ENCODE assay signal across 8 cellular contexts in genomic region chr7:100538348-100538653, GRCh38. TPM values are rescaled to one million over a fixed set of nuclear protein-coding genes. Genes with fewer than 3 reads are reported as not detected.
DNase-seq lines count a peak whose midpoint lies in the region; ATAC-seq and TF ChIP-seq lines count a peak whose summit lies in the region.

No MANE protein-coding gene starts in this region.

- peak overlapping the region; percentile 87 for H3K4me2 ChIP-seq in BLaER1

- H3K36me3 Mint-ChIP-seq in central memory CD8-positive, alpha-beta T cell (ENCODE audit: insufficient read depth), result peaks cover 11% of the 10 kb centered on the region
- no peaks in the 10 kb centered on the region for H3K36me3 Mint-ChIP-seq in nephron (ENCODE audit: low read depth)

- H3K27me3 ChIP-seq in BLaER1, result no peaks in the 10 kb centered on the region; the same call in 1 of the 2 replicates

- peaks cover 8% of the 10 kb centered on the region for H4K20me1 ChIP-seq in BLaER1

- H3K4me3 Mint-ChIP-seq in central memory CD8-positive, alpha-beta T cell, result peak overlapping the region; percentile 94
- peak overlapping the region; percentile 87 to 95 (median 90) for H3K4me3 Mint-ChIP-seq in nephron

- H3K9me3 Mint-ChIP-seq in central memory CD8-positive, alpha-beta T cell, result no peaks in the 10 kb centered on the region
- H3K9me3 Mint-ChIP-seq in nephron, result no peaks in the 10 kb centered on the region

- H3K4me1 Mint-ChIP-seq in central memory CD8-positive, alpha-beta T cell, result peaks cover 41% of the 10 kb centered on the region
- peaks cover 21% of the 10 kb centered on the region for H3K4me1 Mint-ChIP-seq in nephron

- no peaks in the 10 kb centered on the region for H3K9me3 ChIP-seq in BLaER1

- DNase-seq in Jurkat, Clone E6-1 (ENCODE audit: low read depth, low spot score), result no peak
- DNase-seq in central memory CD8-positive, alpha-beta T cell (ENCODE audit: low spot score in 2 of 2), result no peak
- DNase-seq in amniotic stem cell (lab: John Stamatoyannopoulos, UW), result no peak
- DNase-seq in activated effector memory CD4-positive, alpha-beta T cell treated with anti-CD3 and anti-CD28 coated beads, Interleukin-2, amount 50 U/mL, for 16 hours, result no peak

- H3K4me1 ChIP-seq in BLaER1, result peaks cover 17% of the 10 kb centered on the region

- peak overlapping the region; percentile 35; the same call in 1 of the 2 replicates for H3K9ac ChIP-seq in BLaER1

- no peaks in the 10 kb centered on the region for H3K36me3 ChIP-seq in BLaER1

- ATAC-seq in central memory CD8-positive, alpha-beta T cell (replicated peaks; ENCODE audit: extremely low read depth, poor library complexity, severe bottlenecking), result no peak
- ATAC-seq in GM18519 (IDR thresholded peaks at IDR 0.05; ENCODE audit: low FRiP score, unreplicated experiment) (no peak), GM18861 (IDR thresholded peaks at IDR 0.05; ENCODE audit: unreplicated experiment) (no peak)

- H3K27ac Mint-ChIP-seq in central memory CD8-positive, alpha-beta T cell (ENCODE audit: low read depth), result peak overlapping the region; percentile 90
- peak overlapping the region in 2 of 3 experiments; percentile 5 to 12 for H3K27ac Mint-ChIP-seq in nephron

- no peak overlapping the region for H3K27ac ChIP-seq in BLaER1

- TF ChIP-seq CTCF in nephron (IDR thresholded peaks at IDR 0.05; ENCODE audit: unreplicated experiment in 3 of 3), result no peak

- H3K4me3 ChIP-seq in BLaER1, result peak overlapping the region; percentile 62
- H3K4me3 ChIP-seq in Jurkat, Clone E6-1 (ENCODE audit: low read length), result peak overlapping the region; percentile 62

- no peaks in the 10 kb centered on the region for H3K27me3 Mint-ChIP-seq in central memory CD8-positive, alpha-beta T cell
- peaks cover 4% of the 10 kb centered on the region for H3K27me3 Mint-ChIP-seq in nephron (ENCODE audit: low read depth)

RNA-seq across cellular contexts. Expression of gene AGFG2, which starts 0.7 kb away (rescaled TPM):
- 13.4 TPM for polyA plus RNA-seq in Jurkat, Clone E6-1 (2012; ENCODE audit: insufficient read depth, insufficient read length)

RNA-seq across cellular contexts. Expression of gene SAP25, which starts 35.4 kb away (rescaled TPM):
- 7.3 TPM for polyA plus RNA-seq in Jurkat, Clone E6-1 (2012; ENCODE audit: insufficient read depth, insufficient read length)

RNA-seq across cellular contexts. Expression of gene LRCH4, which starts 47.6 kb away (rescaled TPM):
- 48.3 TPM for polyA plus RNA-seq in Jurkat, Clone E6-1 (2012; ENCODE audit: insufficient read depth, insufficient read length)

RNA-seq across cellular contexts. Expression of gene FBXO24, which starts 47.8 kb away (rescaled TPM):
- polyA plus RNA-seq in Jurkat, Clone E6-1 (2012; ENCODE audit: insufficient read depth, insufficient read length), result 1.6 TPM

RNA-seq across cellular contexts. Expression of gene NYAP1, which starts 54.6 kb away (rescaled TPM):
- polyA plus RNA-seq in Jurkat, Clone E6-1 (2012; ENCODE audit: insufficient read depth, insufficient read length), result 0.48 TPM
